20 cellular contexts compared by ENCODE assay signal in genomic region chr10:77810446-77811335, GRCh38.
"Had no signal": no experiment of that assay in that cellular context is flagged by ENCODE, and none has a peak within 500 bp of the region (broad histone marks: within the 10 kb centered on the region; RNA-seq: fewer than 3 reads in every experiment).

No MANE protein-coding gene starts in this region.

- H3K4me3 Mint-ChIP-seq: activated B cell treated with CpG ODN at 0.5 μM for 24 hours; activated CD4-positive, alpha-beta T cell treated with anti-CD3 and anti-CD28 coated beads, Interleukin-2, amount 10 ng/mL, durations not matched to agents 24 days and 14 days; activated CD8-positive, alpha-beta T cell treated with anti-CD3 and anti-CD28 coated beads, Interleukin-2, amount 10 ng/mL, durations not matched to agents 7 days and 5 days; activated naive CD8-positive, alpha-beta T cell; central memory CD8-positive, alpha-beta T cell; neural progenitor cell had no signal

- DNase-seq: activated B cell treated with CpG ODN at 0.5 μM for 24 hours; activated CD4-positive, alpha-beta T cell treated with anti-CD3 and anti-CD28 coated beads, Interleukin-2, amount 10 ng/mL, durations not matched to agents 24 days and 14 days; activated CD8-positive, alpha-beta memory T cell treated with anti-CD3 and anti-CD28 coated beads, Interleukin-2, amount 50 U/mL, for 4 hours; activated CD8-positive, alpha-beta T cell treated with anti-CD3 and anti-CD28 coated beads, Interleukin-2, amount 10 ng/mL, durations not matched to agents 7 days and 5 days; activated gamma-delta T cell treated with Interleukin-2 at 50 U/mL for 16 hours; activated T-cell treated with anti-CD3 and anti-CD28 coated beads, Interleukin-2, amount 50 U/mL, for 48 hours; amniotic stem cell; effector memory CD4-positive, alpha-beta T cell; foreskin keratinocyte; left colon; retina; stimulated activated CD4-positive, alpha-beta T cell treated with anti-CD3 and anti-CD28 coated beads, Interleukin-15, amount 100 ng/mL, for 24 hours; stimulated activated CD4-positive, alpha-beta T cell treated with anti-CD3 and anti-CD28 coated beads, Interleukin-4, amount 100 ng/mL, for 1 hour; stimulated activated naive CD4-positive, alpha-beta T cell; trophoblast cell had no signal

- H3K36me3 Mint-ChIP-seq: activated naive CD8-positive, alpha-beta T cell had no signal

- H3K4me1 ChIP-seq: foreskin keratinocyte, neural progenitor cell, parathyroid adenoma had no signal

- H3K4me1 Mint-ChIP-seq: activated B cell treated with CpG ODN at 0.5 μM for 24 hours; central memory CD8-positive, alpha-beta T cell; neural progenitor cell had no signal

- H3K27me3 ChIP-seq: foreskin keratinocyte, neural progenitor cell had no signal

- H3K27me3 Mint-ChIP-seq: activated B cell treated with CpG ODN at 0.5 μM for 24 hours; activated CD4-positive, alpha-beta T cell treated with anti-CD3 and anti-CD28 coated beads, Interleukin-2, amount 10 ng/mL, durations not matched to agents 24 days and 14 days; activated naive CD8-positive, alpha-beta T cell; central memory CD8-positive, alpha-beta T cell had no signal

- H3K36me3 ChIP-seq: neural progenitor cell had no signal

- H3K4me3 ChIP-seq: lung, neural progenitor cell had no signal

- H3K9me3 Mint-ChIP-seq: activated B cell treated with CpG ODN at 0.5 μM for 24 hours; activated CD4-positive, alpha-beta T cell treated with anti-CD3 and anti-CD28 coated beads, Interleukin-2, amount 10 ng/mL, durations not matched to agents 24 days and 14 days; central memory CD8-positive, alpha-beta T cell; neural progenitor cell had no signal

- H3K27ac Mint-ChIP-seq: activated B cell treated with CpG ODN at 0.5 μM for 24 hours; activated CD4-positive, alpha-beta T cell treated with anti-CD3 and anti-CD28 coated beads, Interleukin-2, amount 10 ng/mL, durations not matched to agents 24 days and 14 days; activated CD8-positive, alpha-beta T cell treated with anti-CD3 and anti-CD28 coated beads, Interleukin-2, amount 10 ng/mL, durations not matched to agents 7 days and 5 days; activated naive CD8-positive, alpha-beta T cell; neural progenitor cell had no signal

- ATAC-seq: activated CD8-positive, alpha-beta T cell treated with anti-CD3 and anti-CD28 coated beads, Interleukin-2, amount 10 ng/mL, durations not matched to agents 7 days and 5 days; foreskin keratinocyte; left colon had no signal

- H3K27ac ChIP-seq: foreskin keratinocyte, neural progenitor cell, parathyroid adenoma had no signal
